In genomic region chr10:47457528-47457820, GRCh38 we compare ENCODE assay signal across 2 cellular contexts.
TF ChIP-seq lines count a peak whose summit lies in the region.

No MANE protein-coding gene starts in this region.

TF ChIP-seq in A549, 52 proteins besides CTCF, POLR2A, EP300 and RAD21:
- TF ChIP-seq CBX2 (IDR thresholded peaks at IDR 0.05; ENCODE audit: borderline replicate concordance, low read depth) = no peak
- no peak for TF ChIP-seq ZNF302 (CRISPR knock-in tag; IDR thresholded peaks at IDR 0.05)
- no peak for TF ChIP-seq E2F6 (IDR thresholded peaks at IDR 0.05; ENCODE audit: borderline replicate concordance, low read depth)
- no peak for TF ChIP-seq PHF8 (IDR thresholded peaks at IDR 0.05; ENCODE audit: borderline replicate concordance, low read depth)
- no peak for TF ChIP-seq EHMT2 (IDR thresholded peaks at IDR 0.05; ENCODE audit: low read depth)
- no peak for TF ChIP-seq RFX5 (IDR thresholded peaks at IDR 0.05)
- no peak for TF ChIP-seq NFE2L2 (conservative IDR thresholded peaks at IDR 0.05; ENCODE audit: low read length)
- TF ChIP-seq CBX8 (IDR thresholded peaks at IDR 0.05) = no peak
- TF ChIP-seq MAX (IDR thresholded peaks at IDR 0.05) = no peak
- TF ChIP-seq PBX3 (IDR thresholded peaks at IDR 0.05) = no peak
- no peak for TF ChIP-seq NR3C1 (IDR thresholded peaks at IDR 0.05)
- TF ChIP-seq FOSL2 (IDR thresholded peaks at IDR 0.05) = no peak
- TF ChIP-seq FOSL2 (CRISPR knock-in tag; IDR thresholded peaks at IDR 0.05) = no peak
- no peak for TF ChIP-seq KDM5A (IDR thresholded peaks at IDR 0.05)
- TF ChIP-seq EHF (CRISPR knock-in tag; IDR thresholded peaks at IDR 0.05) = no peak
- TF ChIP-seq MAZ (IDR thresholded peaks at IDR 0.05; ENCODE audit: borderline replicate concordance, low read depth, low read length) = no peak
- TF ChIP-seq ATOH8 (CRISPR knock-in tag; IDR thresholded peaks at IDR 0.05; ENCODE audit: low read depth) = no peak
- TF ChIP-seq REST (IDR thresholded peaks at IDR 0.05) = no peak
- no peak for TF ChIP-seq BHLHE40 (IDR thresholded peaks at IDR 0.05; ENCODE audit: low read depth, low read length)
- no peak for TF ChIP-seq JUNB (IDR thresholded peaks at IDR 0.05)

TF ChIP-seq in H1, 55 proteins besides CTCF, POLR2A, EP300 and RAD21 (continued from another document):
- TF ChIP-seq KDM5A (IDR thresholded peaks at IDR 0.05; ENCODE audit: low read length) (no peak), MAX (IDR thresholded peaks at IDR 0.05) (no peak), CHD7 (IDR thresholded peaks at IDR 0.05; ENCODE audit: insufficient replicate concordance, low read length) (no peak), KDM4A (IDR thresholded peaks at IDR 0.05; ENCODE audit: low read depth, low read length, severe bottlenecking) (no peak), TCF12 (IDR thresholded peaks at IDR 0.05; ENCODE audit: low read depth, low read length) (no peak), FOSL1 (IDR thresholded peaks at IDR 0.05; ENCODE audit: insufficient read depth, low read depth, low read length) (no peak), CREB1 (IDR thresholded peaks at IDR 0.05) (no peak), TEAD4 (IDR thresholded peaks at IDR 0.05; ENCODE audit: low read depth, low read length) (no peak), JUND (IDR thresholded peaks at IDR 0.05; ENCODE audit: low read length) (no peak), JUN (IDR thresholded peaks at IDR 0.05; ENCODE audit: low read depth, low read length) (no peak), CTBP2 (IDR thresholded peaks at IDR 0.05; ENCODE audit: borderline replicate concordance, insufficient read depth, insufficient read length, low read length) (no peak), EZH2 (IDR thresholded peaks at IDR 0.05; ENCODE audit: low read depth, low read length, severe bottlenecking) (no peak), YY1 (IDR thresholded peaks at IDR 0.05; ENCODE audit: low read depth, low read length) (no peak), SP4 (IDR thresholded peaks at IDR 0.05; ENCODE audit: low read length) (no peak), EGR1 (IDR thresholded peaks at IDR 0.05; ENCODE audit: borderline replicate concordance, low read depth, low read length) (no peak), CHD2 (IDR thresholded peaks at IDR 0.05; ENCODE audit: low read length) (no peak), BACH1 (IDR thresholded peaks at IDR 0.05; ENCODE audit: low read length) (no peak), ATF2 (IDR thresholded peaks at IDR 0.05; ENCODE audit: low read length) (no peak)
TF ChIP-seq in H1: peak in this region for 0.
